23 cellular contexts compared by ENCODE assay signal in genomic region chr12:107127482-107128185, GRCh38.
"Had no signal": no experiment of that assay in that cellular context is flagged by ENCODE, and none has a peak within 500 bp of the region (broad histone marks: within the 10 kb centered on the region; RNA-seq: fewer than 3 reads in every experiment).

No MANE protein-coding gene starts in this region.

- H3K27ac ChIP-seq: brain microvascular endothelial cell, colonic mucosa, lower lobe of right lung, tibial artery had no signal

- H3K36me3 ChIP-seq: brain microvascular endothelial cell, colonic mucosa, lower lobe of right lung, tibial artery had no signal

- H3K4me3 Mint-ChIP-seq: activated CD4-positive, alpha-beta T cell treated with anti-CD3 and anti-CD28 coated beads, Interleukin-2, amount 10 ng/mL, durations not matched to agents 24 days and 14 days; activated CD8-positive, alpha-beta T cell treated with anti-CD3 and anti-CD28 coated beads, Interleukin-2, amount 10 ng/mL, durations not matched to agents 7 days and 5 days; activated naive CD8-positive, alpha-beta T cell treated with anti-CD3 and anti-CD28 coated beads, Interleukin-2, amount 50 U/mL, for 24 hours; activated T-cell treated with anti-CD3 and anti-CD28 coated beads, Interleukin-2, amount 50 U/mL, for 24 hours; mesothelial cell of epicardium; natural killer cell treated with Interleukin-12 subunit alpha and Interleukin-12 subunit beta and Interleukin-15 and Interleukin-18, amount 100 ng/mL, for 72 hours had no signal

- H3K27ac Mint-ChIP-seq: activated CD4-positive, alpha-beta T cell treated with anti-CD3 and anti-CD28 coated beads, Interleukin-2, amount 10 ng/mL, durations not matched to agents 24 days and 14 days; activated CD8-positive, alpha-beta T cell treated with anti-CD3 and anti-CD28 coated beads, Interleukin-2, amount 10 ng/mL, durations not matched to agents 7 days and 5 days; activated naive CD8-positive, alpha-beta T cell treated with anti-CD3 and anti-CD28 coated beads, Interleukin-2, amount 50 U/mL, for 24 hours; activated T-cell treated with anti-CD3 and anti-CD28 coated beads, Interleukin-2, amount 50 U/mL, for 24 hours; activated T-helper 2 cell treated with anti-CD3 and anti-CD28 coated beads, Interferon-gamma antibody, Interleukin-2, Interleukin-4, amounts not matched to agents 10 μg/mL and 5 μg/mL and 100 μg/mL, durations not matched to agents 14 hours and 24 hours and 36 hours; mesothelial cell of epicardium; natural killer cell treated with Interleukin-12 subunit alpha and Interleukin-12 subunit beta and Interleukin-15 and Interleukin-18, amount 100 ng/mL, for 72 hours; progenitor cell of endocrine pancreas had no signal

- H3K9me3 ChIP-seq: colonic mucosa, lower lobe of right lung, tibial artery had no signal

- H3K4me3 ChIP-seq: colonic mucosa, lower lobe of right lung, tibial artery had no signal

- H3K36me3 Mint-ChIP-seq: mesothelial cell of epicardium; natural killer cell treated with Interleukin-12 subunit alpha and Interleukin-12 subunit beta and Interleukin-15 and Interleukin-18, amount 100 ng/mL, for 72 hours had no signal

- DNase-seq: activated CD4-positive, alpha-beta T cell treated with anti-CD3 and anti-CD28 coated beads, Interleukin-2, amount 10 ng/mL, durations not matched to agents 24 days and 14 days; activated CD8-positive, alpha-beta T cell treated with anti-CD3 and anti-CD28 coated beads, Interleukin-2, amount 10 ng/mL, durations not matched to agents 7 days and 5 days; activated naive CD4-positive, alpha-beta T cell treated with Interleukin-2 at 50 U/mL for 16 hours; activated naive CD8-positive, alpha-beta T cell treated with anti-CD3 and anti-CD28 coated beads, Interleukin-2, amount 50 U/mL, for 24 hours; activated T-cell treated with anti-CD3 and anti-CD28 coated beads, Interleukin-2, amount 50 U/mL, for 24 hours; anterior cingulate cortex; central memory CD4-positive, alpha-beta T cell; colonic mucosa; erythroblast; hypothalamus; islet precursor cell; lower lobe of right lung; occipital lobe; stimulated activated CD4-positive, alpha-beta T cell treated with anti-CD3 and anti-CD28 coated beads, Interleukin-2, amount 100 ng/mL, for 24 hours; stimulated activated naive CD8-positive, alpha-beta T cell treated with anti-CD3 and anti-CD28 coated beads, Interleukin-15, Interleukin-2, amounts not matched to agents 100 U/mL and 50 U/mL, for 24 hours; substantia nigra; T-helper 9 cell; tibial artery had no signal

- H3K4me1 ChIP-seq: colonic mucosa, lower lobe of right lung, tibial artery had no signal

- H3K27me3 ChIP-seq: brain microvascular endothelial cell, colonic mucosa had no signal

- ATAC-seq: activated CD8-positive, alpha-beta T cell treated with anti-CD3 and anti-CD28 coated beads, Interleukin-2, amount 10 ng/mL, durations not matched to agents 7 days and 5 days; activated naive CD8-positive, alpha-beta T cell treated with anti-CD3 and anti-CD28 coated beads, Interleukin-2, amount 50 U/mL, for 24 hours; lower lobe of right lung; natural killer cell treated with Interleukin-12 subunit alpha and Interleukin-12 subunit beta and Interleukin-15 and Interleukin-18, amount 100 ng/mL, for 72 hours; stimulated activated naive CD8-positive, alpha-beta T cell treated with anti-CD3 and anti-CD28 coated beads, Interleukin-15, Interleukin-2, amounts not matched to agents 100 U/mL and 50 U/mL, for 24 hours had no signal

- H3K4me1 Mint-ChIP-seq: activated CD4-positive, alpha-beta T cell treated with anti-CD3 and anti-CD28 coated beads, Interleukin-2, amount 10 ng/mL, durations not matched to agents 24 days and 14 days; activated naive CD8-positive, alpha-beta T cell treated with anti-CD3 and anti-CD28 coated beads, Interleukin-2, amount 50 U/mL, for 24 hours had no signal

- H3K9me3 Mint-ChIP-seq: activated CD4-positive, alpha-beta T cell treated with anti-CD3 and anti-CD28 coated beads, Interleukin-2, amount 10 ng/mL, durations not matched to agents 24 days and 14 days; activated naive CD8-positive, alpha-beta T cell treated with anti-CD3 and anti-CD28 coated beads, Interleukin-2, amount 50 U/mL, for 24 hours; activated T-cell treated with anti-CD3 and anti-CD28 coated beads, Interleukin-2, amount 50 U/mL, for 24 hours; activated T-helper 2 cell treated with anti-CD3 and anti-CD28 coated beads, Interferon-gamma antibody, Interleukin-2, Interleukin-4, amounts not matched to agents 10 μg/mL and 5 μg/mL and 100 μg/mL, durations not matched to agents 14 hours and 24 hours and 36 hours; natural killer cell treated with Interleukin-12 subunit alpha and Interleukin-12 subunit beta and Interleukin-15 and Interleukin-18, amount 100 ng/mL, for 72 hours had no signal
